13 cellular contexts compared by ENCODE assay signal in the genomic region with DNA sequence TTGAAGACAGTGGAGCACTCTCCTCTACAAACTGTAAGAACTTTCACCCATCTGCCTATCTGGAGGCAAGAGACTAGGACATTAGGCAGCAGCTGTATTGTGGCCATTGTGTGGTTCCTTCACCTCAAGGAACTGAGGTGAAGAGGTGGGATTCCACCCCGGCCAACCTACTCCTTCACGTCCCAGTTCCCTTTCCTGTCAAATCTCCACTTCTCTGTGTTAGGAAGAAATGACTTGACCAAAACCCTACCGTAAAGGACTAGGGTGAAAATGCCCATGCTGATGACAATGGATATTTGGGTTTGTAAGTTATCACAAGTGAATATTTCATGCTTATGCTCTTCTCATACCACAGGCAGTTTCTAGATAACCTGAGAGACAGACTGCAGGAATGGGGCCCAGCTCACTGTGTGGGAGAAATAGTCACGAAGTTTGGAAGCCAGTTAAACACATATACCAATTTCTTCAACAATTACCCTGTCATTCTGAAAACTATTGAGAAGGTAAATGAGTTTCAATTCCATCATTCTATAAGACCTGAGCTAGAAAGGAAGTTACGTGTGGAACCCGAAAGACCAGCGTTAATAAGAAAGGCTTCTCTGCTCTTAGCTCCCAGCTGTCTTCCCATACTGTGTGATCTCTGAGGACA.
DNase-seq lines count a peak whose midpoint lies in the region; ATAC-seq, FAIRE-seq and TF ChIP-seq lines count a peak whose summit lies in the region.
"Had no signal": no experiment of that assay in that cellular context is flagged by ENCODE, and none has a peak within 500 bp of the region (broad histone marks: within the 10 kb centered on the region; RNA-seq: fewer than 3 reads in every experiment).

No MANE protein-coding gene starts in this region.

- in situ Hi-C loops in G401 (cut with HindIII; ENCODE audit: low sequenced_read_pairs) = no loop called here

- 86 to 93% (median 91%) methylated on average over 7 of the region's 7 CpGs for WGBS in psoas muscle, 3 donors

- H3K36me3 ChIP-seq in psoas muscle (ENCODE audit: insufficient read depth in 1 of 2, low read depth in 1 of 2) = no peaks in the 10 kb centered on the region

- H3K9me3 ChIP-seq in psoas muscle = no peaks in the 10 kb centered on the region
- H3K9me3 ChIP-seq: mucosa of descending colon had no signal

- no peaks in the 10 kb centered on the region for H3K4me1 ChIP-seq in psoas muscle

- TF ChIP-seq POLR2A in GM12892 (IDR thresholded peaks at IDR 0.05; ENCODE audit: low read depth, low read length) = no peak

- ATAC-seq in GM19035 (IDR thresholded peaks at IDR 0.05; ENCODE audit: unreplicated experiment) = peak; percentile 70
- peak; percentile 68 for ATAC-seq in HG02571 (IDR thresholded peaks at IDR 0.05; ENCODE audit: unreplicated experiment)
- peak; percentile 65 for ATAC-seq in HG03354 (IDR thresholded peaks at IDR 0.05; ENCODE audit: poor library complexity, severe bottlenecking, unreplicated experiment)
- ATAC-seq in psoas muscle = no peak
- ATAC-seq: mucosa of descending colon had no signal

- DNase-seq in GM12892 (ENCODE audit: insufficient read length) (peak; percentile 18), NCI-H128 (lab: John Stamatoyannopoulos, UW; ENCODE audit: unreplicated experiment) (no peak), NCI-H510A treated with DMSO at 0.1 percent for 48 hours (lab: John Stamatoyannopoulos, UW) (no peak), psoas muscle (no peak), G401 (ENCODE audit: low spot score) (no peak)
- DNase-seq: activated CD4-positive, alpha-beta T cell treated with anti-CD3 and anti-CD28 coated beads, Interleukin-2, amount 10 ng/mL, durations not matched to agents 24 days and 14 days; aorta; mucosa of descending colon; SIG-M5 had no signal

- no peak overlapping the region for H3K27ac ChIP-seq in psoas muscle
- H3K27ac ChIP-seq: C4-2B had no signal

- no peak overlapping the region for H3K4me3 ChIP-seq in psoas muscle
- H3K4me3 ChIP-seq: mucosa of descending colon had no signal

- intact Hi-C loops in psoas muscle (cut with DNase I) = no loop called here

- FAIRE-seq in GM12892 (lab: Jason Lieb, UNC) = no peak

- no peak for TF ChIP-seq CTCF in psoas muscle (IDR thresholded peaks at IDR 0.05)

- no peaks in the 10 kb centered on the region for H3K27me3 ChIP-seq in psoas muscle (ENCODE audit: insufficient read depth in 3 of 3, low read length in 2 of 3)

Comparison
In these comparisons a context has a peak if more than half of its experiments do, and no peak if none do; other contexts are left out.
1. ATAC-seq: peak in GM19035 (single experiment), HG02571 (single experiment) and HG03354 (single experiment); none in psoas muscle (0 of 4).